1 cellular context compared by ENCODE assay signal in genomic region chr17:57445772-57446472, GRCh38.
TF ChIP-seq lines count a peak whose summit lies in the region.

No MANE protein-coding gene starts in this region.

TF ChIP-seq in H1, 55 proteins besides CTCF, POLR2A, EP300 and RAD21:
- TF ChIP-seq SIN3A (conservative IDR thresholded peaks at IDR 0.05 in 1 of 2, IDR thresholded peaks at IDR 0.05 in 1 of 2; ENCODE audit: low read depth in 1 of 2, low read length in 2 of 2) (no peak), BACH1 (IDR thresholded peaks at IDR 0.05; ENCODE audit: low read length) (no peak), NRF1 (IDR thresholded peaks at IDR 0.05; ENCODE audit: low read depth, low read length) (no peak), RNF2 (IDR thresholded peaks at IDR 0.05; ENCODE audit: borderline replicate concordance, low read depth, low read length, missing control alignments, poor library complexity, severe bottlenecking) (no peak), KDM5A (IDR thresholded peaks at IDR 0.05; ENCODE audit: low read length) (no peak), SP4 (IDR thresholded peaks at IDR 0.05; ENCODE audit: low read length) (no peak), HDAC2 (IDR thresholded peaks at IDR 0.05; ENCODE audit: borderline replicate concordance in 1 of 2, low read depth in 2 of 2, low read length in 2 of 2) (no peak), CEBPB (IDR thresholded peaks at IDR 0.05; ENCODE audit: low read depth, low read length) (no peak)
